ENCODE assay signal across 22 cellular contexts in the genomic region with DNA sequence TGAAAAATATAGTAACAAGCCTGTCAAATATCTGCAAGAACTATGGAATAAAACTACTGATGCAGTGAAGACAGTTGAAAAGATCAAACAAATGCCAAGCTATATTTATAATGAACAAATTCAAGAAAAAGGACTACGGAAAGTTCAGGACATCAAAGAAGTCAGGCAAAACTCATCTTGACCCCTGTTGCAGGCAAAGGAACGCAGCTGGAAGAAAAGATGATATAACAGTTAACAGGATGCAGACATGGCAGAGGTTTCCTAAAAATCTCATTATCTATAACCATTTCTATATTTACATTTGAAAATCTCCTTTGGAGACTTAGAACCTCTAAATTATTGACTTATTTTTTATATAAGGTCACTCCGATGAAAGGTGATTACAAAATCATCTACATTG.
"Had no signal": no experiment of that assay in that cellular context is flagged by ENCODE, and none has a peak within 500 bp of the region (broad histone marks: within the 10 kb centered on the region; RNA-seq: fewer than 3 reads in every experiment).

No MANE protein-coding gene starts in this region.

- H3K9me3 ChIP-seq: psoas muscle, spleen, testis, tibial nerve, upper lobe of right lung, vagina had no signal

- H3K9me3 Mint-ChIP-seq: naive thymus-derived CD4-positive, alpha-beta T cell; nephron progenitor cell; stimulated activated memory B cell treated with anti-CD40 and anti-IgM and Interleukin-4, amounts not matched to agents 10 μg/mL and 1 μg/mL and 100 μg/mL, for 72 hours; stimulated activated naive CD8-positive, alpha-beta T cell treated with anti-CD3 and anti-CD28 coated beads, Interleukin-15, Interleukin-2, amounts not matched to agents 100 ng/mL and 50 ng/mL, for 24 hours had no signal

- H3K27me3 ChIP-seq: dorsolateral prefrontal cortex, hepatocyte, spleen, testis, tibial nerve, upper lobe of right lung, vagina had no signal

- H3K27ac Mint-ChIP-seq: nephron progenitor cell; stimulated activated memory B cell treated with anti-CD40 and anti-IgM and Interleukin-4, amounts not matched to agents 10 μg/mL and 1 μg/mL and 100 μg/mL, for 72 hours; stimulated activated naive CD8-positive, alpha-beta T cell treated with anti-CD3 and anti-CD28 coated beads, Interleukin-15, Interleukin-2, amounts not matched to agents 100 ng/mL and 50 ng/mL, for 24 hours had no signal

- ATAC-seq: left cardiac atrium; naive thymus-derived CD4-positive, alpha-beta T cell; psoas muscle; sciatic nerve; stimulated activated memory B cell treated with anti-CD40 and anti-IgM and Interleukin-4, amounts not matched to agents 10 μg/mL and 1 μg/mL and 100 μg/mL, for 72 hours; upper lobe of right lung had no signal

- H2AFZ ChIP-seq: hepatocyte had no signal

- DNase-seq: dorsolateral prefrontal cortex; effector CD8-positive, alpha-beta T cell; foreskin melanocyte; head of caudate nucleus; kidney; left cardiac atrium; naive thymus-derived CD4-positive, alpha-beta T cell; nephron progenitor cell; psoas muscle; retina; spleen; stimulated activated CD4-positive, alpha-beta T cell treated with anti-CD3 and anti-CD28 coated beads, Interleukin-15, amount 100 ng/mL, for 24 hours; stimulated activated CD4-positive, alpha-beta T cell treated with anti-CD3 and anti-CD28 coated beads, Interleukin-1b, Interleukin-23, amount 100 ng/mL, for 48 hours; stimulated activated CD4-positive, alpha-beta T cell treated with anti-CD3 and anti-CD28 coated beads, Interleukin-4, amount 100 ng/mL, for 24 hours; testis; upper lobe of right lung had no signal

- H3K4me1 ChIP-seq: testis, tibial nerve, upper lobe of right lung, vagina had no signal

- H3K27ac ChIP-seq: hepatocyte, psoas muscle, spleen, testis, tibial nerve, upper lobe of right lung, vagina had no signal

- H3K4me2 ChIP-seq: hepatocyte had no signal

- H3K4me3 Mint-ChIP-seq: naive thymus-derived CD4-positive, alpha-beta T cell; nephron progenitor cell; stimulated activated memory B cell treated with anti-CD40 and anti-IgM and Interleukin-4, amounts not matched to agents 10 μg/mL and 1 μg/mL and 100 μg/mL, for 72 hours; stimulated activated naive CD8-positive, alpha-beta T cell treated with anti-CD3 and anti-CD28 coated beads, Interleukin-15, Interleukin-2, amounts not matched to agents 100 ng/mL and 50 ng/mL, for 24 hours had no signal

- H3K4me3 ChIP-seq: dorsolateral prefrontal cortex, hepatocyte, psoas muscle, spleen, testis, tibial nerve, upper lobe of right lung, vagina had no signal

- H3K4me1 Mint-ChIP-seq: nephron progenitor cell had no signal

- H3K27me3 Mint-ChIP-seq: naive thymus-derived CD4-positive, alpha-beta T cell; stimulated activated memory B cell treated with anti-CD40 and anti-IgM and Interleukin-4, amounts not matched to agents 10 μg/mL and 1 μg/mL and 100 μg/mL, for 72 hours; stimulated activated naive CD8-positive, alpha-beta T cell treated with anti-CD3 and anti-CD28 coated beads, Interleukin-15, Interleukin-2, amounts not matched to agents 100 ng/mL and 50 ng/mL, for 24 hours had no signal
